26 cellular contexts compared by ENCODE assay signal in the genomic region with DNA sequence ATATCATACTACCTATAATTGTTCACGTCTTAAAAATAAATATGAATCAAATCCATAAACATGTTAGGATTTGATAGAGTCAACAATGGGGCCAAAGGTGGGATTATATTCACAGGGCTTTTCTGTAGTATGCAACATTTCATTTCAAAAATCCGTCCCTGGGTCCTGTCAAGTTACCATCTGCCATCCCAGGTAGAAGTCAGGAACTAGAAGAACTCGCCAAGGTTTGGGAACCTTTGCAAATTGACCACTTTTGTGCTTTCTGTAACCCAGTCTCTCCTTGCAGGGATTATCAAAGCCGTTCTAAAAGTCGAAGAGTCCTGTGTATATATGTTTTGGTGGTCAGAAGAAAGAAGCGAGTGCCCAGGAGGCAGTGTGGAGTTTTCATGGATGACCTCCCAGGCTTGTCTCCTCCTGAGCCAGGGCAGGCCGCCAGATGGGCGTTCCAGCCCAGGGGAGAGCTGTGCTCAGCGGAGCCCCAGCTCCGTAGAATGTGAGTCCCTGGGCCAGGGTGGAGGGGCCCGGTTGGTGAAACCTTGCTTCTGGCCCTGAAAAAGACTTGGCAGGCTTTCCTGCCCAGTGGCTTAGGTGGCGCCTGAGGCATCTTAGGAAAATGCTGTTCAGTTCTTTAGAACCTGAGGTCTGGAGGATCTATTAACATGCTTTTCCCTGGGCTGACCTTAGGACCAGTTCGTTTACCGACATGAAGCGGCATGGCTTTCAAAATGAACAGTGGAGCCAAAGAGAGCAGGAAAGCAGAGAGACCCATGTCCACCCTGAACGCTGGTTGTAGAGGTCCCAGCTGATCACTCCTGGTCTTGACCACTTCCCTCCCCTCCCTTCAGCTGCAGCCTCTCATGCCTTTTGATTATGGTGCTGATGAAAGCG.
DNase-seq lines count a peak whose midpoint lies in the region; ATAC-seq, FAIRE-seq and TF ChIP-seq lines count a peak whose summit lies in the region.
"Had no signal": no experiment of that assay in that cellular context is flagged by ENCODE, and none has a peak within 500 bp of the region (broad histone marks: within the 10 kb centered on the region; RNA-seq: fewer than 3 reads in every experiment).

No MANE protein-coding gene starts in this region.

- WGBS in K562 (ENCODE audit: insufficient coverage, low coverage, missing lambda C conversion rate): 2% methylated on average over 17 of the region's 17 CpGs
- WGBS in esophagus muscularis mucosa: 71% methylated on average over 17 of the region's 17 CpGs

- intact Hi-C loops in K562 (cut with micrococcal nuclease) (no loop called here), esophagus muscularis mucosa (cut with DNase I) (no loop called here)

- no peaks in the 10 kb centered on the region for H3K27me3 Mint-ChIP-seq in stimulated activated naive B cell treated with anti-CD40 and anti-IgM and Interleukin-4, amounts not matched to agents 10 μg/mL and 1 μg/mL and 100 μg/mL, for 72 hours
- peaks cover 2% of the 10 kb centered on the region for H3K27me3 Mint-ChIP-seq in glutamatergic neuron (ENCODE audit: unreplicated experiment)

- TF ChIP-seq RAD21 in K562 (CRISPR knock-in tag; conservative IDR thresholded peaks at IDR 0.05 in 1 of 2, IDR thresholded peaks at IDR 0.05 in 1 of 2): no peak

- no peak overlapping the region for H3K4me3 ChIP-seq in K562
- no peak overlapping the region for H3K4me3 ChIP-seq in esophagus muscularis mucosa
- H3K4me3 ChIP-seq: cardiac muscle cell, GM23248 had no signal

- BruUV-seq in K562 (replicated peaks; lab: Mats Ljungman, UMichigan): no TSS peak

- H3K36me3 Mint-ChIP-seq in stimulated activated naive B cell treated with anti-CD40 and anti-IgM and Interleukin-4, amounts not matched to agents 10 μg/mL and 1 μg/mL and 100 μg/mL, for 72 hours: peaks cover 4 to 10% of the 10 kb centered on the region in 2 donors
- no peaks in the 10 kb centered on the region for H3K36me3 Mint-ChIP-seq in glutamatergic neuron (ENCODE audit: unreplicated experiment)
- H3K36me3 Mint-ChIP-seq: immature natural killer cell, type B pancreatic cell had no signal

- H3K27me3 ChIP-seq in K562 (ENCODE audit: control insufficient read depth in 2 of 2, insufficient read depth in 2 of 2, low read length in 2 of 2) (peaks cover 7 to 67% of the 10 kb centered on the region in 2 experiments), esophagus muscularis mucosa (no peaks in the 10 kb centered on the region)
- H3K27me3 ChIP-seq: cardiac muscle cell had no signal

- no peak for FAIRE-seq in K562 (lab: Jason Lieb, UNC)
- FAIRE-seq: endothelial cell of umbilical vein, GM19239 had no signal

- peaks cover 27 to 43% of the 10 kb centered on the region in 2 donors for H3K4me1 Mint-ChIP-seq in stimulated activated naive B cell treated with anti-CD40 and anti-IgM and Interleukin-4, amounts not matched to agents 10 μg/mL and 1 μg/mL and 100 μg/mL, for 72 hours
- peaks cover 7% of the 10 kb centered on the region for H3K4me1 Mint-ChIP-seq in glutamatergic neuron (ENCODE audit: low read depth, unreplicated experiment)
- H3K4me1 Mint-ChIP-seq: immature natural killer cell had no signal

- H3K27ac ChIP-seq in K562 (ENCODE audit: extremely low read depth, low read depth, low read length) (no peak overlapping the region), esophagus muscularis mucosa (replicated peaks in 1 of 4) (no peak overlapping the region)
- H3K27ac ChIP-seq: cardiac muscle cell, GM23248 had no signal

- ATAC-seq in K562 (peak; percentile 28; the same call in 1 of the 3 replicates), GM19328 (IDR thresholded peaks at IDR 0.05; ENCODE audit: unreplicated experiment) (no peak)
- ATAC-seq in stimulated activated naive B cell treated with anti-CD40 and anti-IgM and Interleukin-4, amounts not matched to agents 10 μg/mL and 1 μg/mL and 100 μg/mL, for 72 hours (replicated peaks): no peak
- ATAC-seq: activated CD4-positive, CD25-positive, alpha-beta regulatory T cell treated with anti-CD3 and anti-CD28 coated beads, Interleukin-2, amount 50 U/mL, for 24 hours; activated CD8-positive, alpha-beta T cell treated with anti-CD3 and anti-CD28 coated beads for 36 hours had no signal

- in situ Hi-C loops in K562 (cut with MboI): no loop called here

- H3K4me3 Mint-ChIP-seq in stimulated activated naive B cell treated with anti-CD40 and anti-IgM and Interleukin-4, amounts not matched to agents 10 μg/mL and 1 μg/mL and 100 μg/mL, for 72 hours: no peak overlapping the region
- H3K4me3 Mint-ChIP-seq in glutamatergic neuron (ENCODE audit: unreplicated experiment): no peak overlapping the region
- H3K4me3 Mint-ChIP-seq: activated CD8-positive, alpha-beta T cell treated with anti-CD3 and anti-CD28 coated beads for 36 hours; immature natural killer cell; type B pancreatic cell had no signal

- H3K79me2 ChIP-seq in K562 (ENCODE audit: control insufficient read depth, insufficient read depth, low read length): no peaks in the 10 kb centered on the region

- no peak overlapping the region for H3K4me2 ChIP-seq in K562 (ENCODE audit: insufficient read depth, low read length)

- H3K9me3 ChIP-seq in K562 (replicated peaks; ENCODE audit: control insufficient read depth, insufficient read depth, low read depth, low read length): no peaks in the 10 kb centered on the region
- no peaks in the 10 kb centered on the region for H3K9me3 ChIP-seq in esophagus muscularis mucosa

- H3K9me3 Mint-ChIP-seq in stimulated activated naive B cell treated with anti-CD40 and anti-IgM and Interleukin-4, amounts not matched to agents 10 μg/mL and 1 μg/mL and 100 μg/mL, for 72 hours: peaks cover 0 to 5% of the 10 kb centered on the region in 2 donors
- H3K9me3 Mint-ChIP-seq in glutamatergic neuron (ENCODE audit: unreplicated experiment): peaks cover 4% of the 10 kb centered on the region
- H3K9me3 Mint-ChIP-seq: activated CD8-positive, alpha-beta T cell treated with anti-CD3 and anti-CD28 coated beads for 36 hours; immature natural killer cell; type B pancreatic cell had no signal

- H3K36me3 ChIP-seq in K562 (ENCODE audit: control insufficient read depth, insufficient read depth, low read length) (no peaks in the 10 kb centered on the region), esophagus muscularis mucosa (no peaks in the 10 kb centered on the region)
- H3K36me3 ChIP-seq: cardiac muscle cell had no signal

- H3K4me1 ChIP-seq in K562 (replicated peaks in 1 of 2; ENCODE audit: control insufficient read depth in 2 of 2, insufficient read depth in 2 of 2, low read length in 2 of 2) (no peaks in the 10 kb centered on the region), esophagus muscularis mucosa (peaks cover 6 to 16% (median 14%) of the 10 kb centered on the region in 4 donors)

- TF ChIP-seq POLR2A in K562 (conservative IDR thresholded peaks at IDR 0.05): no peak
- TF ChIP-seq POLR2A in esophagus muscularis mucosa (IDR thresholded peaks at IDR 0.05; ENCODE audit: low read depth): no peak

- no peak for TF ChIP-seq EP300 in K562 (IDR thresholded peaks at IDR 0.05; ENCODE audit: low read length)
- no peak for TF ChIP-seq EP300 in esophagus muscularis mucosa (IDR thresholded peaks at IDR 0.05)

- no peak for TF ChIP-seq CTCF in K562 (IDR thresholded peaks at IDR 0.05 in 2 of 3, conservative IDR thresholded peaks at IDR 0.05 in 1 of 3; ENCODE audit: insufficient read depth in 2 of 3, low read depth in 1 of 3, low read length in 3 of 3)
- no peak for TF ChIP-seq CTCF in esophagus muscularis mucosa (IDR thresholded peaks at IDR 0.05)
- TF ChIP-seq CTCF in glutamatergic neuron (IDR thresholded peaks at IDR 0.05; ENCODE audit: partially characterized antibody, unreplicated experiment): no peak

- H3K27ac Mint-ChIP-seq in stimulated activated naive B cell treated with anti-CD40 and anti-IgM and Interleukin-4, amounts not matched to agents 10 μg/mL and 1 μg/mL and 100 μg/mL, for 72 hours: peak overlapping the region; percentile 47
- no peak overlapping the region for H3K27ac Mint-ChIP-seq in glutamatergic neuron (ENCODE audit: unreplicated experiment)
- H3K27ac Mint-ChIP-seq: activated CD8-positive, alpha-beta T cell treated with anti-CD3 and anti-CD28 coated beads for 36 hours; immature natural killer cell; type B pancreatic cell had no signal

- CTCF ChIA-PET in K562 (lab: Yijun Ruan, JAX; ENCODE audit: low intra/inter-chr PET ratio): no interaction called here

- 0 out of 2 replicates have a peak, but pooled peaks cover 4% of the 10 kb centered on the region for H4K20me1 ChIP-seq in K562 (replicated peaks; ENCODE audit: control insufficient read depth, insufficient read depth, low read length)

- no peaks in the 10 kb centered on the region for H3K9me1 ChIP-seq in K562 (ENCODE audit: control insufficient read depth, insufficient read depth, low read length)

- POLR2A ChIA-PET in K562 (lab: Yijun Ruan, JAX): no interaction called here

- H3K9ac ChIP-seq in K562 (ENCODE audit: insufficient read depth in 1 of 2, low read depth in 2 of 2, low read length in 2 of 2): no peak overlapping the region
- H3K9ac ChIP-seq: GM23248 had no signal

- DNase-seq in NCI-H2171 treated with DMSO at 0.1 percent for 48 hours (lab: John Stamatoyannopoulos, UW): peak; percentile 43
- DNase-seq in NCI-H2171 (lab: John Stamatoyannopoulos, UW): no peak
- no peak for DNase-seq in K562 (ENCODE audit: extremely low read depth in 1 of 4, low spot score in 3 of 4)
- DNase-seq in iPS-NIHi11 (ENCODE audit: low spot score): peak; percentile 51
- DNase-seq in stimulated activated naive B cell treated with anti-CD40 and anti-IgM and Interleukin-4, amounts not matched to agents 10 μg/mL and 1 μg/mL and 100 μg/mL, for 72 hours: no peak
- DNase-seq in esophagus muscularis mucosa (ENCODE audit: extremely low spot score): no peak
- DNase-seq in glutamatergic neuron: no peak
- DNase-seq: 8988T; activated CD8-positive, alpha-beta T cell treated with anti-CD3 and anti-CD28 coated beads for 36 hours; activated naive CD4-positive, alpha-beta T cell treated with Interleukin-2 at 50 U/mL for 16 hours; activated T-cell treated with anti-CD3 and anti-CD28 coated beads, Interleukin-2, amount 50 U/mL, for 1 hour; AML-193; dermis blood vessel endothelial cell; DND-41; GM23248; immature natural killer cell; NCI-H1417; NCI-H510A; retina; T1000 had no signal

- no peak overlapping the region for H2AFZ ChIP-seq in K562 (ENCODE audit: low read depth, low read length)
- H2AFZ ChIP-seq: GM23248 had no signal

TF ChIP-seq in K562, 482 proteins besides CTCF, POLR2A, EP300 and RAD21 (continues in another document):
- TF ChIP-seq POLR2H (tag; IDR thresholded peaks at IDR 0.05; ENCODE audit: low read depth) (no peak), FOXJ3 (CRISPR knock-in tag; IDR thresholded peaks at IDR 0.05) (no peak), SMARCC2 (IDR thresholded peaks at IDR 0.05; ENCODE audit: low read depth) (no peak), ZNF445 (CRISPR knock-in tag; IDR thresholded peaks at IDR 0.05; ENCODE audit: low read depth) (no peak)

Comparison
In these comparisons a context has a peak if more than half of its experiments do, and no peak if none do; other contexts are left out.
1. DNase-seq: peak in NCI-H2171 treated with DMSO at 0.1 percent for 48 hours (single experiment) and iPS-NIHi11 (single experiment); none in NCI-H2171 (single experiment), K562 (0 of 4), stimulated activated naive B cell treated with anti-CD40 and anti-IgM and Interleukin-4, amounts not matched to agents 10 μg/mL and 1 μg/mL and 100 μg/mL, for 72 hours (single experiment), esophagus muscularis mucosa (single experiment) and glutamatergic neuron (single experiment).